Comparison of ENCODE assay signal across 10 cellular contexts in the genomic region with DNA sequence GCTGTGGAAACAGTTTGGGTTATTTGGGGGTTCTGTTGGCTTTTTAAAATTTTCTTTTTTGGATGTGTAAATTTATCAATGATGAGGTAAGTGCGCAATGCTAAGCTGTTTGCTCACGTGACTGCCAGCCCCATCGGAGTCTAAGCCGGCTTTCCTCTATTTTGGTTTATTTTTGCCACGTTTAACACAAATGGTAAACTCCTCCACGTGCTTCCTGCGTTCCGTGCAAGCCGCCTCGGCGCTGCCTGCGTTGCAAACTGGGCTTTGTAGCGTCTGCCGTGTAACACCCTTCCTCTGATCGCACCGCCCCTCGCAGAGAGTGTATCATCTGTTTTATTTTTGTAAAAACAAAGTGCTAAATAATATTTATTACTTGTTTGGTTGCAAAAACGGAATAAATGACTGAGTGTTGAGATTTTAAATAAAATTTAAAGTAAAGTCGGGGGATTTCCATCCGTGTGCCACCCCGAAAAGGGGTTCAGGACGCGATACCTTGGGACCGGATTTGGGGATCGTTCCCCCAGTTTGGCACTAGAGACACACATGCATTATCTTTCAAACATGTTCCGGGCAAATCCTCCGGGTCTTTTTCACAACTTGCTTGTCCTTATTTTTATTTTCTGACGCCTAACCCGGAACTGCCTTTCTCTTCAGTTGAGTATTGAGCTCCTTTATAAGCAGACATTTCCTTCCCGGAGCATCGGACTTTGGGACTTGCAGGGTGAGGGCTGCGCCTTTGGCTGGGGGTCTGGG. TPM values are rescaled to one million over a fixed set of nuclear protein-coding genes. Genes with fewer than 3 reads are reported as not detected.
DNase-seq lines count a peak whose midpoint lies in the region; ATAC-seq and TF ChIP-seq lines count a peak whose summit lies in the region.
"Had no signal": no experiment of that assay in that cellular context is flagged by ENCODE, and none has a peak within 500 bp of the region (broad histone marks: within the 10 kb centered on the region; RNA-seq: fewer than 3 reads in every experiment).

No MANE protein-coding gene starts in this region.

- no peak for TF ChIP-seq CTCF in sigmoid colon (IDR thresholded peaks at IDR 0.05)
- no peak for TF ChIP-seq CTCF in prostate gland (IDR thresholded peaks at IDR 0.05)

- no peak overlapping the region for H3K27ac ChIP-seq in sigmoid colon
- H3K27ac ChIP-seq in prostate gland: no peak overlapping the region
- H3K27ac ChIP-seq: ascending aorta had no signal

- H3K27me3 ChIP-seq in sigmoid colon (peaks cover 38 to 100% (median 98%) of the 10 kb centered on the region in 3 donors), prostate gland (replicated peaks; ENCODE audit: insufficient read depth) (peaks cover 85% of the 10 kb centered on the region)

- DNase-seq in COLO668 (lab: John Stamatoyannopoulos, UW; ENCODE audit: unreplicated experiment): peak; percentile 35
- DNase-seq in T-cell: peak in 16 of 34 experiments; percentile 11 to 43 (median 26)
- DNase-seq in sigmoid colon: peak; percentile 62
- no peak for DNase-seq in prostate gland (ENCODE audit: low spot score)
- DNase-seq: NCI-H187 treated with DMSO at 0.1 percent for 48 hours had no signal

- H3K27me3 Mint-ChIP-seq in T-cell: peaks cover 44 to 75% of the 10 kb centered on the region in 2 donors
- H3K27me3 Mint-ChIP-seq in dendritic cell treated with granulocyte-macrophage colony-stimulating factor and Interleukin-4, amounts not matched to agents 40 ng/mL and 50 ng/mL, for 4 days: peaks cover 99% of the 10 kb centered on the region

- CTCF ChIA-PET in T-cell (lab: Charles Lee): no interaction called here

- H3K36me3 Mint-ChIP-seq in T-cell: no peaks in the 10 kb centered on the region
- no peaks in the 10 kb centered on the region for H3K36me3 Mint-ChIP-seq in dendritic cell treated with granulocyte-macrophage colony-stimulating factor and Interleukin-4, amounts not matched to agents 40 ng/mL and 50 ng/mL, for 4 days (ENCODE audit: low read depth)

- H3K27ac Mint-ChIP-seq in T-cell: no peak overlapping the region
- no peak overlapping the region for H3K27ac Mint-ChIP-seq in dendritic cell treated with granulocyte-macrophage colony-stimulating factor and Interleukin-4, amounts not matched to agents 40 ng/mL and 50 ng/mL, for 4 days

- peak; percentile 56 to 70 (median 61) for ATAC-seq in T-cell (replicated peaks in 1 of 4)
- no peak for ATAC-seq in HG03135 (IDR thresholded peaks at IDR 0.05; ENCODE audit: unreplicated experiment)
- ATAC-seq in GM19023 (IDR thresholded peaks at IDR 0.05; ENCODE audit: unreplicated experiment): no peak
- ATAC-seq in GM18907 (IDR thresholded peaks at IDR 0.05; ENCODE audit: unreplicated experiment): no peak

- no peaks in the 10 kb centered on the region for H3K36me3 ChIP-seq in sigmoid colon
- H3K36me3 ChIP-seq in prostate gland: no peaks in the 10 kb centered on the region
- H3K36me3 ChIP-seq: ascending aorta had no signal

- intact Hi-C loops in dendritic cell treated with granulocyte-macrophage colony-stimulating factor and Interleukin-4, amounts not matched to agents 40 ng/mL and 50 ng/mL, for 4 days (cut with micrococcal nuclease): loop anchor here (5.0 kb wide), 1 partner anchor 43 kb away; the partner anchor contains the start of gene OLIG1
- intact Hi-C loops in sigmoid colon (cut with DNase I): no loop called here
- intact Hi-C loops in prostate gland (cut with DNase I): no loop called here

- peak overlapping the region; percentile 41 to 71 (median 59) for H3K4me3 Mint-ChIP-seq in T-cell
- peak overlapping the region; percentile 2 for H3K4me3 Mint-ChIP-seq in dendritic cell treated with granulocyte-macrophage colony-stimulating factor and Interleukin-4, amounts not matched to agents 40 ng/mL and 50 ng/mL, for 4 days

- TF ChIP-seq EP300 in sigmoid colon (IDR thresholded peaks at IDR 0.05): no peak

- H3K4me3 ChIP-seq in sigmoid colon (no peak overlapping the region), prostate gland (no peak overlapping the region)

- POLR2A ChIA-PET in T-cell (lab: Charles Lee): no interaction called here

- H3K4me1 Mint-ChIP-seq in T-cell: peaks cover 39 to 43% (median 43%) of the 10 kb centered on the region in 3 donors
- peaks cover 52% of the 10 kb centered on the region for H3K4me1 Mint-ChIP-seq in dendritic cell treated with granulocyte-macrophage colony-stimulating factor and Interleukin-4, amounts not matched to agents 40 ng/mL and 50 ng/mL, for 4 days (ENCODE audit: low read depth)

- H3K4me1 ChIP-seq in sigmoid colon: peaks cover 0 to 53% (median 41%) of the 10 kb centered on the region in 4 donors
- no peaks in the 10 kb centered on the region for H3K4me1 ChIP-seq in prostate gland (replicated peaks)
- H3K4me1 ChIP-seq: ascending aorta had no signal

- H3K9me3 ChIP-seq in sigmoid colon: no peaks in the 10 kb centered on the region
- H3K9me3 ChIP-seq in prostate gland: no peaks in the 10 kb centered on the region
- H3K9me3 ChIP-seq: ascending aorta had no signal

- TF ChIP-seq POLR2A in sigmoid colon (IDR thresholded peaks at IDR 0.05): no peak
- TF ChIP-seq POLR2A in prostate gland (IDR thresholded peaks at IDR 0.05): no peak

- WGBS in sigmoid colon, 2 donors: 3 to 6% methylated on average over 32 of the region's 32 CpGs
- WGBS in prostate gland: 6% methylated on average over 32 of the region's 32 CpGs

- H3K9me3 Mint-ChIP-seq in T-cell: no peaks in the 10 kb centered on the region
- H3K9me3 Mint-ChIP-seq in dendritic cell treated with granulocyte-macrophage colony-stimulating factor and Interleukin-4, amounts not matched to agents 40 ng/mL and 50 ng/mL, for 4 days: no peaks in the 10 kb centered on the region

RNA-seq across cellular contexts. Expression of gene OLIG2, which starts 3.2 kb away (rescaled TPM):
- total RNA-seq in T-cell (not detected), sigmoid colon (not detected), prostate gland (not detected)
- polyA plus RNA-seq in sigmoid colon: not detected
- total RNA-seq: ascending aorta had no signal

RNA-seq across cellular contexts. Expression of gene OLIG1, which starts 41.0 kb away (rescaled TPM):
- total RNA-seq in T-cell: not detected
- not detected for total RNA-seq in sigmoid colon
- not detected for polyA plus RNA-seq in sigmoid colon
- total RNA-seq in prostate gland: 10 to 100 TPM in 1 of 2 donors, not detected in 1; 10.8 TPM
- total RNA-seq: ascending aorta had no signal

Comparison
In these comparisons a context has a peak if more than half of its experiments do, and no peak if none do; other contexts are left out.
1. ATAC-seq: peak in T-cell (4 of 4); none in HG03135 (single experiment), GM19023 (single experiment) and GM18907 (single experiment).